10 cellular contexts compared by ENCODE assay signal in genomic region chr17:65797809-65798208, GRCh38.
DNase-seq lines count a peak whose midpoint lies in the region; ATAC-seq, FAIRE-seq and TF ChIP-seq lines count a peak whose summit lies in the region.
"Had no signal": no experiment of that assay in that cellular context is flagged by ENCODE, and none has a peak within 500 bp of the region (broad histone marks: within the 10 kb centered on the region; RNA-seq: fewer than 3 reads in every experiment).

No MANE protein-coding gene starts in this region.

- H3K18ac ChIP-seq in H9 (ENCODE audit: insufficient read length, low read depth, low read length): no peak overlapping the region

- H3K27me3 Mint-ChIP-seq in Calu3 (ENCODE audit: unreplicated experiment) (peaks cover 21% of the 10 kb centered on the region), H9 (ENCODE audit: low read depth) (no peaks in the 10 kb centered on the region; the same call in 1 of the 2 replicates)
- H3K27me3 Mint-ChIP-seq in stimulated activated naive B cell treated with anti-CD40 and anti-IgM and Interleukin-4, amounts not matched to agents 10 μg/mL and 1 μg/mL and 100 μg/mL, for 72 hours: peaks cover 5 to 14% of the 10 kb centered on the region in 2 donors

- H3K23ac ChIP-seq in H9 (ENCODE audit: insufficient read length, low read depth, low read length): no peak overlapping the region

- H3K4me3 ChIP-seq in WERI-Rb-1 (ENCODE audit: low read depth, low read length): no peak overlapping the region

- H3K36me3 Mint-ChIP-seq in Calu3 (ENCODE audit: insufficient read depth, unreplicated experiment): no peaks in the 10 kb centered on the region
- H3K36me3 Mint-ChIP-seq in H9 (ENCODE audit: insufficient read depth in 1 of 3, low read depth in 3 of 3): peaks cover 7 to 18% (median 7%) of the 10 kb centered on the region in 3 experiments
- peaks cover 1 to 7% of the 10 kb centered on the region in 2 donors for H3K36me3 Mint-ChIP-seq in stimulated activated naive B cell treated with anti-CD40 and anti-IgM and Interleukin-4, amounts not matched to agents 10 μg/mL and 1 μg/mL and 100 μg/mL, for 72 hours

- CTCF ChIA-PET in Calu3 (lab: Charles Lee): no interaction called here
- CTCF ChIA-PET in GM10248 (lab: Yijun Ruan, JAX): interaction anchor here (0.9 to 1.0 kb wide), 2 partner anchors 25 to 503 kb away, joined by 3 read pairs; no protein-coding TSS in a partner anchor

- H2BK5ac ChIP-seq in H9 (ENCODE audit: insufficient read length, low read length): no peak overlapping the region

- H3K56ac ChIP-seq in H9 (ENCODE audit: insufficient read length, low read depth, low read length): no peak overlapping the region

- no peak for FAIRE-seq in H54 (lab: Jason Lieb, UNC)

- H2AFZ ChIP-seq in H9 (ENCODE audit: low read length): no peak overlapping the region

- H3K79me2 ChIP-seq in H9 (ENCODE audit: insufficient read depth, low read length): no peaks in the 10 kb centered on the region

- H3K4me2 ChIP-seq in H9 (ENCODE audit: insufficient read depth, insufficient read length, low read length): no peak overlapping the region

- TF ChIP-seq POLR2A in H54 (IDR thresholded peaks at IDR 0.05; ENCODE audit: low read depth, low read length): no peak

- H4K5ac ChIP-seq in H9 (ENCODE audit: insufficient read length, low read depth, low read length): no peak overlapping the region

- H2BK120ac ChIP-seq in H9 (ENCODE audit: low read depth, low read length, poor library complexity, severe bottlenecking): no peak overlapping the region

- H3K27me3 ChIP-seq in H9 (ENCODE audit: insufficient read depth, low read length) (no peaks in the 10 kb centered on the region), WERI-Rb-1 (ENCODE audit: insufficient read depth, low read depth, severe bottlenecking) (no peaks in the 10 kb centered on the region)

- no peak overlapping the region for H3K27ac ChIP-seq in H9 (ENCODE audit: insufficient read length, low read depth, low read length)
- no peak overlapping the region for H3K27ac ChIP-seq in WERI-Rb-1

- H3K79me1 ChIP-seq in H9 (ENCODE audit: insufficient read depth, low read depth, low read length, poor library complexity, severe bottlenecking): no peaks in the 10 kb centered on the region

- TF ChIP-seq CTCF in Calu3 (IDR thresholded peaks at IDR 0.05; ENCODE audit: unreplicated experiment) (peak; percentile 20), H9 (conservative IDR thresholded peaks at IDR 0.05) (peak; percentile 81), WERI-Rb-1 (IDR thresholded peaks at IDR 0.05; ENCODE audit: low read depth, low read length) (peak; percentile 83), GM10248 (IDR thresholded peaks at IDR 0.05; ENCODE audit: control extremely low read depth, extremely low read depth, low read depth, missing control alignments) (no peak)

- H3K9me3 Mint-ChIP-seq in Calu3 (ENCODE audit: low read depth, unreplicated experiment) (peaks cover 3% of the 10 kb centered on the region), H9 (peaks cover 18 to 26% of the 10 kb centered on the region in 2 experiments)
- H3K9me3 Mint-ChIP-seq in stimulated activated naive B cell treated with anti-CD40 and anti-IgM and Interleukin-4, amounts not matched to agents 10 μg/mL and 1 μg/mL and 100 μg/mL, for 72 hours: peaks cover 11 to 13% of the 10 kb centered on the region in 2 donors

- H3K27ac Mint-ChIP-seq in Calu3 (ENCODE audit: unreplicated experiment) (no peak overlapping the region), H9 (no peak overlapping the region)
- no peak overlapping the region for H3K27ac Mint-ChIP-seq in stimulated activated naive B cell treated with anti-CD40 and anti-IgM and Interleukin-4, amounts not matched to agents 10 μg/mL and 1 μg/mL and 100 μg/mL, for 72 hours

- no peak overlapping the region for H2BK12ac ChIP-seq in H9 (ENCODE audit: insufficient read length, low read depth, low read length)

- intact Hi-C loops in Calu3 (cut with micrococcal nuclease; ENCODE audit: unreplicated experiment): no loop called here

- H3K23me2 ChIP-seq in H9 (ENCODE audit: insufficient read length, low read depth, low read length, poor library complexity, severe bottlenecking): no peaks in the 10 kb centered on the region

- POLR2A ChIA-PET in GM10248 (lab: Yijun Ruan, JAX): no interaction called here

- H4K8ac ChIP-seq in H9 (replicated peaks; ENCODE audit: insufficient read length, low read depth, low read length): no peak overlapping the region

- no peak overlapping the region for H2AK5ac ChIP-seq in H9 (ENCODE audit: insufficient read length, low read length)

- no peak overlapping the region for H3T11ph ChIP-seq in H9 (ENCODE audit: low read length)

- no peak overlapping the region for H3K14ac ChIP-seq in H9 (ENCODE audit: insufficient read depth, low read length)

- no peak for ATAC-seq in stimulated activated naive B cell treated with anti-CD40 and anti-IgM and Interleukin-4, amounts not matched to agents 10 μg/mL and 1 μg/mL and 100 μg/mL, for 72 hours (replicated peaks)
- ATAC-seq in GM18909 (IDR thresholded peaks at IDR 0.05; ENCODE audit: poor library complexity, unreplicated experiment): no peak

- no TSS peak for BruUV-seq in Calu3 (replicated peaks; lab: Mats Ljungman, UMichigan)

- DNase-seq in Calu3 (no peak), H9 (peak; percentile 65), WERI-Rb-1 (peak; percentile 48), iPS-NIHi11 (ENCODE audit: low spot score) (peak; percentile 62), H54 (ENCODE audit: insufficient read length, low spot score) (no peak), GM10248 (ENCODE audit: extremely low spot score) (no peak)
- DNase-seq in stimulated activated naive B cell treated with anti-CD40 and anti-IgM and Interleukin-4, amounts not matched to agents 10 μg/mL and 1 μg/mL and 100 μg/mL, for 72 hours: no peak
- DNase-seq: NK-92 treated with Interleukin-12 subunit alpha and Interleukin-12 subunit beta, amount 100 ng/mL, for 24 hours; posterior cingulate gyrus had no signal

- H2BK15ac ChIP-seq in H9 (ENCODE audit: low read depth, low read length): no peak overlapping the region

- no peak overlapping the region for H3K4me3 Mint-ChIP-seq in Calu3 (ENCODE audit: low read depth, unreplicated experiment)
- no peak overlapping the region for H3K4me3 Mint-ChIP-seq in H9
- H3K4me3 Mint-ChIP-seq in stimulated activated naive B cell treated with anti-CD40 and anti-IgM and Interleukin-4, amounts not matched to agents 10 μg/mL and 1 μg/mL and 100 μg/mL, for 72 hours: no peak overlapping the region

- no peak overlapping the region for H3K9ac ChIP-seq in H9 (ENCODE audit: extremely low read depth, insufficient read length, low read length)

- no peaks in the 10 kb centered on the region for H4K20me1 ChIP-seq in H9 (ENCODE audit: control insufficient read depth, insufficient read depth, insufficient read length)

- no CpG with 5 or more reads among the region's 3 CpGs for WGBS in H9 (ENCODE audit: extremely low coverage, insufficient read length, low lambda C conversion rate)

- no peak overlapping the region for H3K4ac ChIP-seq in H9 (ENCODE audit: low read depth, low read length)

- H3K4me1 Mint-ChIP-seq in Calu3 (ENCODE audit: low read depth, unreplicated experiment) (no peaks in the 10 kb centered on the region), H9 (peaks cover 0 to 4% of the 10 kb centered on the region in 2 experiments; a peak in 2 of 4 replicates)
- H3K4me1 Mint-ChIP-seq in stimulated activated naive B cell treated with anti-CD40 and anti-IgM and Interleukin-4, amounts not matched to agents 10 μg/mL and 1 μg/mL and 100 μg/mL, for 72 hours: no peaks in the 10 kb centered on the region

- no peak overlapping the region for H2BK20ac ChIP-seq in H9 (ENCODE audit: low read depth, low read length, poor library complexity, severe bottlenecking)

- no peaks in the 10 kb centered on the region for H3K4me1 ChIP-seq in H9 (ENCODE audit: insufficient read depth, low read length)

- H3K36me3 ChIP-seq in WERI-Rb-1: no peaks in the 10 kb centered on the region

- no peak overlapping the region for H4K91ac ChIP-seq in H9 (ENCODE audit: insufficient read length, low read depth, low read length)

- H3K9me3 ChIP-seq in H9 (ENCODE audit: control insufficient read depth, low read depth, low read length): no peaks in the 10 kb centered on the region
- H3K9me3 ChIP-seq in WERI-Rb-1 (ENCODE audit: severe bottlenecking): peaks cover 4% of the 10 kb centered on the region

Comparison
In these comparisons a context has a peak if more than half of its experiments do, and no peak if none do; other contexts are left out.
1. DNase-seq: peak in H9 (single experiment), WERI-Rb-1 (single experiment) and iPS-NIHi11 (single experiment); none in Calu3 (single experiment), stimulated activated naive B cell treated with anti-CD40 and anti-IgM and Interleukin-4, amounts not matched to agents 10 μg/mL and 1 μg/mL and 100 μg/mL, for 72 hours (single experiment), H54 (single experiment) and GM10248 (single experiment).